8 cellular contexts compared by ENCODE assay signal in genomic region chrX:21840199-21840557, GRCh38. TPM values are rescaled to one million over a fixed set of nuclear protein-coding genes. Genes with fewer than 3 reads are reported as not detected.
A peak's percentile ranks its signal among the peaks of the same experiment; 100 is the strongest.
DNase-seq lines count a peak whose midpoint lies in the region; ATAC-seq and TF ChIP-seq lines count a peak whose summit lies in the region.

No MANE protein-coding gene starts in this region.

- H2AFZ ChIP-seq in mammary epithelial cell (ENCODE audit: low read depth, low read length): peak overlapping the region; percentile 82

- TF ChIP-seq CTCF in AG09309 (IDR thresholded peaks at IDR 0.05; ENCODE audit: control insufficient read depth, insufficient read depth, low read depth, low read length, missing control alignments) (no peak), mammary epithelial cell (conservative IDR thresholded peaks at IDR 0.05 in 1 of 2, IDR thresholded peaks at IDR 0.05 in 1 of 2; ENCODE audit: extremely low read depth in 1 of 2, insufficient read depth in 1 of 2, low read depth in 1 of 2, low read length in 2 of 2) (no peak), vagina (IDR thresholded peaks at IDR 0.05) (no peak)

- peaks cover 23% of the 10 kb centered on the region for H3K79me2 ChIP-seq in mammary epithelial cell (ENCODE audit: insufficient read depth, low read length)

- intact Hi-C loops in mammary epithelial cell (cut with micrococcal nuclease) (loop anchor here (1.0 kb wide), 1 partner anchor 100 kb away; the partner anchor contains the start of gene SMS), vagina (cut with DNase I) (no loop called here)

- peak; percentile 6 for ATAC-seq in GM18868 (IDR thresholded peaks at IDR 0.05; ENCODE audit: unreplicated experiment)

- no peaks in the 10 kb centered on the region for H4K20me1 ChIP-seq in mammary epithelial cell (ENCODE audit: insufficient read depth, low read length)

- H3K27ac ChIP-seq in mammary epithelial cell (ENCODE audit: insufficient read depth, low read depth, low read length) (peak overlapping the region; percentile 61), vagina (peak overlapping the region; percentile 67)

- no peak for TF ChIP-seq POLR2A in vagina (IDR thresholded peaks at IDR 0.05)

- H3K4me1 ChIP-seq in mammary epithelial cell (ENCODE audit: insufficient read depth, low read length) (no peaks in the 10 kb centered on the region), mucosa of stomach (ENCODE audit: control insufficient read depth, insufficient read depth, low read length) (no peaks in the 10 kb centered on the region), vagina (peaks cover 8% of the 10 kb centered on the region)

- 19% methylated on average over 7 of the region's 7 CpGs for WGBS in mammary epithelial cell (ENCODE audit: low coverage, missing lambda C conversion rate)

- peak overlapping the region; percentile 71 for H3K4me2 ChIP-seq in mammary epithelial cell (ENCODE audit: insufficient read depth, low read depth, low read length)

- H3K36me3 ChIP-seq in mammary epithelial cell (ENCODE audit: insufficient read depth, low read length) (no peaks in the 10 kb centered on the region), mucosa of stomach (ENCODE audit: control insufficient read depth, insufficient read depth, low read length) (no peaks in the 10 kb centered on the region), vagina (peaks cover 0 to 3% of the 10 kb centered on the region in 2 donors)

- DNase-seq in AG09309 (ENCODE audit: low read depth) (no peak), M059J (ENCODE audit: low read depth) (peak; percentile 6), mammary epithelial cell (no peak), vagina (ENCODE audit: extremely low spot score in 2 of 2) (no peak), GOT3 (lab: John Stamatoyannopoulos, UW) (no peak), amygdala (lab: John Stamatoyannopoulos, UW) (no peak)

- H3K9me3 ChIP-seq in mammary epithelial cell (replicated peaks; ENCODE audit: insufficient read depth, low read length): no peaks in the 10 kb centered on the region
- H3K9me3 ChIP-seq in mucosa of stomach (ENCODE audit: control insufficient read depth, low read length): no peaks in the 10 kb centered on the region
- H3K9me3 ChIP-seq in vagina: no peaks in the 10 kb centered on the region

- H3K9ac ChIP-seq in mammary epithelial cell (ENCODE audit: insufficient read depth, low read length): peak overlapping the region; percentile 65
- H3K9ac ChIP-seq in mucosa of stomach (ENCODE audit: low read length): peak overlapping the region; percentile 79

- in situ Hi-C loops in mammary epithelial cell (cut with MboI; ENCODE audit: low sequenced_read_pairs in 2 of 2): no loop called here

- BruUV-seq in mammary epithelial cell (replicated peaks; lab: Mats Ljungman, UMichigan): TSS peak; percentile 59

- dilution Hi-C loops in mammary epithelial cell (cut with HindIII; ENCODE audit: low sequenced_read_pairs): no loop called here

- CTCF ChIA-PET in mammary epithelial cell (lab: Charles Lee; ENCODE audit: low non-redundant PET): no interaction called here

- H3K4me3 ChIP-seq in AG09309 (ENCODE audit: control insufficient read depth, low read depth, low read length) (peak overlapping the region; percentile 86), mammary epithelial cell (replicated peaks in 1 of 3; ENCODE audit: insufficient read depth in 1 of 3, low read depth in 2 of 3, low read length in 3 of 3) (peak overlapping the region; percentile 49 to 76 (median 72)), mucosa of stomach (ENCODE audit: low read length) (peak overlapping the region; percentile 67), vagina (peak overlapping the region; percentile 62 to 65)

- H3K27me3 ChIP-seq in mammary epithelial cell (ENCODE audit: insufficient read depth, low read length) (peaks cover 2% of the 10 kb centered on the region), mucosa of stomach (ENCODE audit: control insufficient read depth, insufficient read depth, low read length) (no peaks in the 10 kb centered on the region), vagina (no peaks in the 10 kb centered on the region)

RNA-seq across cellular contexts. Expression of gene MBTPS2, which starts 0.8 kb away (rescaled TPM):
- 9.0 and 15.5 TPM in 2 replicates for total RNA-seq in M059J (2014; rRNA removed; shearing (Covaris generic))
- total RNA-seq in mammary epithelial cell (10 to 100 TPM in 1 of 2 donors, 1 to 10 TPM in 1; 6.8 to 18.5 TPM), vagina (9.3 TPM)
- 11.1 TPM for polyA plus RNA-seq in mammary epithelial cell
- polyA minus RNA-seq in mammary epithelial cell: 24.9 TPM

RNA-seq across cellular contexts. Expression of gene YY2, which starts 15.6 kb away (rescaled TPM):
- total RNA-seq in M059J (2014; rRNA removed; shearing (Covaris generic)): 0.54 and 1.1 TPM in 2 replicates
- total RNA-seq in mammary epithelial cell (1 to 10 TPM; 1.5 to 3.0 TPM), vagina (0.98 TPM)
- 0.71 TPM for polyA plus RNA-seq in mammary epithelial cell
- polyA minus RNA-seq in mammary epithelial cell: not detected
